Comparison of ENCODE assay signal across 11 cellular contexts in genomic region chr10:46006219-46006618, GRCh38. TPM values are rescaled to one million over a fixed set of nuclear protein-coding genes. Genes with fewer than 3 reads are reported as not detected.
DNase-seq lines count a peak whose midpoint lies in the region; ATAC-seq and TF ChIP-seq lines count a peak whose summit lies in the region.
"Had no signal": no experiment of that assay in that cellular context is flagged by ENCODE, and none has a peak within 500 bp of the region (broad histone marks: within the 10 kb centered on the region; RNA-seq: fewer than 3 reads in every experiment).

No MANE protein-coding gene starts in this region.

- intact Hi-C loops in lower leg skin (cut with DNase I; ENCODE audit: low total_unique reads), result no loop called here

- no peak for TF ChIP-seq POLR2A in lower leg skin (IDR thresholded peaks at IDR 0.05)

- WGBS in lower leg skin, 2 donors, result 70% methylated on average over 3 of the region's 3 CpGs

- TF ChIP-seq CTCF in AG10803 (conservative IDR thresholded peaks at IDR 0.05; ENCODE audit: low read length), result no peak
- TF ChIP-seq CTCF in lower leg skin (IDR thresholded peaks at IDR 0.05), result no peak

- ATAC-seq in GM21515 (IDR thresholded peaks at IDR 0.05; ENCODE audit: unreplicated experiment), result no peak
- no peak for ATAC-seq in HG03520 (IDR thresholded peaks at IDR 0.05; ENCODE audit: unreplicated experiment)

- H3K4me3 ChIP-seq in AG10803 (ENCODE audit: low read length), result no peak overlapping the region
- no peak overlapping the region for H3K4me3 ChIP-seq in lower leg skin (ENCODE audit: low read depth, poor library complexity, severe bottlenecking)

- peak; percentile 82 for DNase-seq in AG10803 (ENCODE audit: low read depth)
- peak; percentile 63 for DNase-seq in GM04504 (ENCODE audit: low read depth)
- peak; percentile 55 for DNase-seq in astrocyte of the hippocampus (ENCODE audit: low read depth, low spot score)
- peak; percentile 39 for DNase-seq in kidney glomerular epithelial cell (lab: John Stamatoyannopoulos, UW)
- no peak for DNase-seq in Ammon's horn (ENCODE audit: low spot score)
- no peak for DNase-seq in lower leg skin (ENCODE audit: low spot score in 2 of 2)
- DNase-seq: effector memory CD4-positive, alpha-beta T cell; NCI-H2107; RPMI8226 had no signal

RNA-seq across cellular contexts. Expression of gene NCOA4, which starts 24.2 kb away (rescaled TPM):
- 100 to 1,000 TPM; 108 to 176 (median 145) TPM for total RNA-seq in lower leg skin

RNA-seq across cellular contexts. Expression of gene TIMM23, which starts 33.9 kb away (rescaled TPM):
- total RNA-seq in lower leg skin, result 10 to 100 TPM; 40.4 to 67.5 (median 55.9) TPM

RNA-seq across cellular contexts. Expression of gene MSMB, which starts 39.9 kb away (rescaled TPM):
- total RNA-seq in lower leg skin, result 10 to 100 TPM in 2 of 4 donors, 1 to 10 TPM in 2; 5.5 to 46.7 (median 10.5) TPM

Comparison
In these comparisons a context has a peak if more than half of its experiments do, and no peak if none do; other contexts are left out.
1. DNase-seq: peak in AG10803 (single experiment), GM04504 (single experiment), astrocyte of the hippocampus (single experiment) and kidney glomerular epithelial cell (single experiment); none in Ammon's horn (single experiment) and lower leg skin (0 of 2).